Comparison of ENCODE assay signal across 1 cellular context in genomic region chr20:56360133-56360898, GRCh38.
TF ChIP-seq lines count a peak whose summit lies in the region.

No MANE protein-coding gene starts in this region.

TF ChIP-seq in HepG2, 621 proteins besides CTCF, POLR2A, EP300 and RAD21 (continued from another document and continues in another):
- 0 out of 2 replicates have a peak, but pooled peaks have one; percentile 16 for TF ChIP-seq GATAD1 (CRISPR knock-in tag; IDR thresholded peaks at IDR 0.05)
- no peak for TF ChIP-seq USF2 (IDR thresholded peaks at IDR 0.05; ENCODE audit: low read depth, low read length)
- no peak for TF ChIP-seq USF2 (CRISPR knock-in tag; IDR thresholded peaks at IDR 0.05; ENCODE audit: borderline replicate concordance)
- TF ChIP-seq ZNF619 (CRISPR knock-in tag; IDR thresholded peaks at IDR 0.05), result no peak
- no peak for TF ChIP-seq MBNL3 (CRISPR knock-in tag; conservative IDR thresholded peaks at IDR 0.05)
- TF ChIP-seq ZNF441 (CRISPR knock-in tag; IDR thresholded peaks at IDR 0.05; ENCODE audit: borderline replicate concordance), result 0 out of 2 replicates have a peak, but pooled peaks have one; percentile 15
- no peak for TF ChIP-seq ZNF784 (CRISPR knock-in tag; IDR thresholded peaks at IDR 0.05; ENCODE audit: borderline replicate concordance)
- no peak for TF ChIP-seq MZF1 (CRISPR knock-in tag; IDR thresholded peaks at IDR 0.05; ENCODE audit: borderline replicate concordance)
- TF ChIP-seq NRL (CRISPR knock-in tag; IDR thresholded peaks at IDR 0.05; ENCODE audit: borderline replicate concordance), result peak; percentile 84; the same call in 1 of the 2 replicates
- no peak for TF ChIP-seq PLRG1 (conservative IDR thresholded peaks at IDR 0.05)
- TF ChIP-seq SNRNP70 (IDR thresholded peaks at IDR 0.05; ENCODE audit: low read depth, low read length), result no peak
- TF ChIP-seq CHD2 (IDR thresholded peaks at IDR 0.05; ENCODE audit: low read depth, low read length), result no peak
- no peak for TF ChIP-seq POLR2AphosphoS5 (IDR thresholded peaks at IDR 0.05; ENCODE audit: low read depth, low read length)
- no peak for TF ChIP-seq ZNF124 (CRISPR knock-in tag; IDR thresholded peaks at IDR 0.05)
- TF ChIP-seq ZNF724P (CRISPR knock-in tag; IDR thresholded peaks at IDR 0.05; ENCODE audit: borderline replicate concordance), result no peak
- peak; percentile 72; the same call in 1 of the 2 replicates for TF ChIP-seq ZNF414 (CRISPR knock-in tag; IDR thresholded peaks at IDR 0.05)
- no peak for TF ChIP-seq ZNF672 (CRISPR knock-in tag; IDR thresholded peaks at IDR 0.05)
- TF ChIP-seq ZEB1 (IDR thresholded peaks at IDR 0.05; ENCODE audit: insufficient replicate concordance, low read depth), result no peak
- TF ChIP-seq HNF4A (CRISPR knock-in tag; IDR thresholded peaks at IDR 0.05), result peak; percentile 79
- TF ChIP-seq SALL2 (CRISPR knock-in tag; IDR thresholded peaks at IDR 0.05), result no peak
- TF ChIP-seq SP5 (CRISPR knock-in tag; IDR thresholded peaks at IDR 0.05; ENCODE audit: borderline replicate concordance, low read depth), result no peak
- no peak for TF ChIP-seq ATRX (CRISPR knock-in tag; IDR thresholded peaks at IDR 0.05; ENCODE audit: borderline replicate concordance)
- TF ChIP-seq ZNF18 (CRISPR knock-in tag; IDR thresholded peaks at IDR 0.05; ENCODE audit: insufficient replicate concordance), result peak; percentile 41
- TF ChIP-seq TBX2 (CRISPR knock-in tag; IDR thresholded peaks at IDR 0.05; ENCODE audit: borderline replicate concordance), result peak; percentile 74
- no peak for TF ChIP-seq RARG (CRISPR knock-in tag; IDR thresholded peaks at IDR 0.05; ENCODE audit: low read depth)
- TF ChIP-seq PHF5A (CRISPR knock-in tag; IDR thresholded peaks at IDR 0.05; ENCODE audit: low read depth, unreplicated experiment), result peak; percentile 62
- no peak; the same call in 1 of the 2 replicates for TF ChIP-seq STAT6 (CRISPR knock-in tag; IDR thresholded peaks at IDR 0.05; ENCODE audit: borderline replicate concordance)
- TF ChIP-seq ZNF687 (CRISPR knock-in tag; IDR thresholded peaks at IDR 0.05), result peak; percentile 82
- no peak for TF ChIP-seq NR2F2 (IDR thresholded peaks at IDR 0.05; ENCODE audit: borderline replicate concordance, low read depth)
- no peak; the same call in 1 of the 2 replicates for TF ChIP-seq ZNF776 (CRISPR knock-in tag; IDR thresholded peaks at IDR 0.05)
- TF ChIP-seq GATA4 (IDR thresholded peaks at IDR 0.05; ENCODE audit: borderline replicate concordance, low read depth), result no peak
- TF ChIP-seq ZNF850 (CRISPR knock-in tag; conservative IDR thresholded peaks at IDR 0.05), result no peak
- TF ChIP-seq GABPA (IDR thresholded peaks at IDR 0.05; ENCODE audit: low read depth, low read length), result no peak
- TF ChIP-seq GABPA (CRISPR knock-in tag; IDR thresholded peaks at IDR 0.05; ENCODE audit: low read depth), result no peak
- TF ChIP-seq ZNF816 (CRISPR knock-in tag; IDR thresholded peaks at IDR 0.05; ENCODE audit: borderline replicate concordance), result no peak
- no peak for TF ChIP-seq SNAI1 (CRISPR knock-in tag; IDR thresholded peaks at IDR 0.05; ENCODE audit: borderline replicate concordance)
- no peak for TF ChIP-seq ELK4 (CRISPR knock-in tag; IDR thresholded peaks at IDR 0.05; ENCODE audit: borderline replicate concordance)
- TF ChIP-seq ARHGAP35 (CRISPR knock-in tag; IDR thresholded peaks at IDR 0.05; ENCODE audit: borderline replicate concordance), result peak; percentile 30; the same call in 1 of the 2 replicates
- no peak; the same call in 1 of the 2 replicates for TF ChIP-seq ZNF317 (CRISPR knock-in tag; IDR thresholded peaks at IDR 0.05)
- TF ChIP-seq ZFP36L1 (CRISPR knock-in tag; IDR thresholded peaks at IDR 0.05), result no peak
- no peak for TF ChIP-seq KLF12 (CRISPR knock-in tag; IDR thresholded peaks at IDR 0.05; ENCODE audit: borderline replicate concordance)
- peak; percentile 73; the same call in 1 of the 2 replicates for TF ChIP-seq HDAC2 (CRISPR knock-in tag; IDR thresholded peaks at IDR 0.05)
- no peak for TF ChIP-seq ZNF354B (CRISPR knock-in tag; IDR thresholded peaks at IDR 0.05)
- TF ChIP-seq ZNF253 (CRISPR knock-in tag; IDR thresholded peaks at IDR 0.05; ENCODE audit: borderline replicate concordance), result no peak
- TF ChIP-seq RARA (CRISPR knock-in tag; IDR thresholded peaks at IDR 0.05), result peak; percentile 53
- TF ChIP-seq ERF (CRISPR knock-in tag; IDR thresholded peaks at IDR 0.05), result peak; percentile 12; the same call in 1 of the 2 replicates
- TF ChIP-seq ZNF678 (CRISPR knock-in tag; IDR thresholded peaks at IDR 0.05), result peak; percentile 77; the same call in 1 of the 2 replicates
- TF ChIP-seq ZSCAN5A (CRISPR knock-in tag; IDR thresholded peaks at IDR 0.05; ENCODE audit: borderline replicate concordance), result no peak
- TF ChIP-seq ZNF225 (CRISPR knock-in tag; IDR thresholded peaks at IDR 0.05), result no peak; the same call in 1 of the 2 replicates
- TF ChIP-seq CENPT (CRISPR knock-in tag; IDR thresholded peaks at IDR 0.05; ENCODE audit: low read depth), result 0 out of 2 replicates have a peak, but pooled peaks have one; percentile 14
